ENCODE assay signal across 14 cellular contexts in the genomic region with DNA sequence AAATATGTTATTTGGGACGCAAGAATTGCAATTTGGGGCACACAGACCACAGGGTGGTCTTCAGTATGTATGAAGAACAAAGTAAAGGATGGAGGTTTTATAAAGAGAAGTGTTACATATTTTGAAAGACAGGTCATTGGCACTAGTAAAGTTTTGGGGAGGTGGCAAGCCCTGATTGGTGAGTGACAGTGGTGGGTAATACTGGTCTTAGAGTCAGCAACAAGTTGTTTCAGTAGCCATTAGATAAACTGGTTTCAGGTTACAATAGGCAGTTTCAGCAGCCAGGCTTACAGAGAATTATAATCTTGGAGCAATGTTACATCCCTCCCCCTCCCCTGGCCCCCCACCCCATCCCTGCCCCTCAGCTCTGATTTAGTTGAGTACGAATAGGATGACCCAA.
DNase-seq lines count a peak whose midpoint lies in the region; ATAC-seq and TF ChIP-seq lines count a peak whose summit lies in the region.
"Had no signal": no experiment of that assay in that cellular context is flagged by ENCODE, and none has a peak within 500 bp of the region (broad histone marks: within the 10 kb centered on the region; RNA-seq: fewer than 3 reads in every experiment).

No MANE protein-coding gene starts in this region.

- H3K9me3 Mint-ChIP-seq in nephron: no peaks in the 10 kb centered on the region

- H3K27me3 Mint-ChIP-seq in nephron (ENCODE audit: low read depth): no peaks in the 10 kb centered on the region

- H3K27ac Mint-ChIP-seq in nephron: peak overlapping the region; percentile 5 to 68 (median 28)

- H3K4me3 ChIP-seq in GM12865 (ENCODE audit: low read depth, low read length) (no peak overlapping the region), choroid plexus epithelial cell (ENCODE audit: low read depth, low read length) (no peak overlapping the region)
- H3K4me3 ChIP-seq: esophagus squamous epithelium, SJCRH30, spleen had no signal

- no peak for ATAC-seq in HG03460 (IDR thresholded peaks at IDR 0.05; ENCODE audit: unreplicated experiment)

- no peak overlapping the region for H3K4me3 Mint-ChIP-seq in nephron

- peak; percentile 32 for DNase-seq in GM12865 (ENCODE audit: low read depth)
- DNase-seq in NCI-H226: peak; percentile 61
- peak; percentile 89 for DNase-seq in choroid plexus epithelial cell (ENCODE audit: low read depth)
- no peak for DNase-seq in germinal center (ENCODE audit: low spot score)
- DNase-seq in NCI-H1436 (lab: John Stamatoyannopoulos, UW): no peak
- no peak for DNase-seq in globus pallidus (ENCODE audit: low spot score)
- DNase-seq: activated CD4-positive, alpha-beta T cell treated with anti-CD3 and anti-CD28 coated beads for 4 hours; esophagus squamous epithelium; midbrain; NCI-H2171 treated with DMSO at 0.1 percent for 48 hours; spleen had no signal

- peaks cover 12% of the 10 kb centered on the region for H3K36me3 Mint-ChIP-seq in nephron (ENCODE audit: low read depth)

- H3K4me1 Mint-ChIP-seq in nephron: peaks cover 56% of the 10 kb centered on the region

- TF ChIP-seq CTCF in GM12865 (IDR thresholded peaks at IDR 0.05; ENCODE audit: insufficient read depth, low read depth, low read length, missing control alignments) (no peak), choroid plexus epithelial cell (conservative IDR thresholded peaks at IDR 0.05; ENCODE audit: low read depth, low read length) (no peak), nephron (IDR thresholded peaks at IDR 0.05; ENCODE audit: unreplicated experiment in 3 of 3) (no peak)

Comparison
In these comparisons a context has a peak if more than half of its experiments do, and no peak if none do; other contexts are left out.
1. DNase-seq: peak in GM12865 (single experiment), NCI-H226 (single experiment) and choroid plexus epithelial cell (single experiment); none in germinal center (single experiment), NCI-H1436 (single experiment) and globus pallidus (single experiment).